Comparison of ENCODE assay signal across 9 cellular contexts in genomic region chr11:85699957-85700741, GRCh38. TPM values are rescaled to one million over a fixed set of nuclear protein-coding genes. Genes with fewer than 3 reads are reported as not detected.
DNase-seq lines count a peak whose midpoint lies in the region; ATAC-seq, FAIRE-seq and TF ChIP-seq lines count a peak whose summit lies in the region.
"Had no signal": no experiment of that assay in that cellular context is flagged by ENCODE, and none has a peak within 500 bp of the region (broad histone marks: within the 10 kb centered on the region; RNA-seq: fewer than 3 reads in every experiment).

No MANE protein-coding gene starts in this region.

- peak overlapping the region; percentile 33 to 82 (median 74) for H3K27ac Mint-ChIP-seq in naive thymus-derived CD4-positive, alpha-beta T cell

- intact Hi-C loops in naive thymus-derived CD4-positive, alpha-beta T cell (cut with micrococcal nuclease): loop anchor here (1.0 to 10.0 kb wide), 2 partner anchors 53 to 285 kb away; no protein-coding TSS in a partner anchor

- H3K4me1 Mint-ChIP-seq in naive thymus-derived CD4-positive, alpha-beta T cell: peaks cover 10 to 50% (median 23%) of the 10 kb centered on the region in 7 donors

- H3K4me3 Mint-ChIP-seq in naive thymus-derived CD4-positive, alpha-beta T cell: peak overlapping the region; percentile 3 to 55 (median 46)

- TF ChIP-seq POLR2A in H54 (IDR thresholded peaks at IDR 0.05; ENCODE audit: low read depth, low read length): no peak

- H3K36me3 ChIP-seq in naive thymus-derived CD4-positive, alpha-beta T cell (ENCODE audit: control insufficient read depth in 2 of 3, insufficient read depth in 3 of 3, low read length in 3 of 3): no peaks in the 10 kb centered on the region
- H3K36me3 ChIP-seq: ovary had no signal

- H3K9me3 ChIP-seq in naive thymus-derived CD4-positive, alpha-beta T cell (ENCODE audit: control insufficient read depth in 2 of 3, low read length in 3 of 3): no peaks in the 10 kb centered on the region
- H3K9me3 ChIP-seq: ovary had no signal

- H3K4me1 ChIP-seq in naive thymus-derived CD4-positive, alpha-beta T cell (ENCODE audit: control insufficient read depth in 2 of 2, insufficient read depth in 2 of 2, low read length in 2 of 2): peaks cover 13 to 20% of the 10 kb centered on the region in 2 donors

- no peak overlapping the region for H3K4me3 ChIP-seq in naive thymus-derived CD4-positive, alpha-beta T cell (ENCODE audit: low read length)
- H3K4me3 ChIP-seq: ovary had no signal

- H3K27me3 Mint-ChIP-seq in naive thymus-derived CD4-positive, alpha-beta T cell: peaks cover 0 to 3% (median 0%) of the 10 kb centered on the region in 5 donors

- peak; percentile 15 for FAIRE-seq in H54 (lab: Jason Lieb, UNC)

- POLR2A ChIA-PET in naive thymus-derived CD4-positive, alpha-beta T cell (lab: Charles Lee): interaction anchor here (0.6 to 2.6 kb wide), 6 partner anchors 9 to 182 kb away, joined by 3 to 12 read pairs (median 4); partner anchors contain the start of gene CCDC83

- H3K9me3 Mint-ChIP-seq in naive thymus-derived CD4-positive, alpha-beta T cell: peaks cover 0 to 3% (median 0%) of the 10 kb centered on the region in 11 donors

- no peaks in the 10 kb centered on the region for H3K27me3 ChIP-seq in naive thymus-derived CD4-positive, alpha-beta T cell (ENCODE audit: control insufficient read depth in 2 of 2, insufficient read depth in 2 of 2, low read length in 2 of 2)
- H3K27me3 ChIP-seq: ovary had no signal

- CTCF ChIA-PET in naive thymus-derived CD4-positive, alpha-beta T cell (lab: Charles Lee): interaction anchor here (0.6 to 1.5 kb wide), 8 partner anchors 12 to 163 kb away, joined by 3 to 6 read pairs (median 3); partner anchors contain the start of gene CCDC83

- peak; percentile 85 for ATAC-seq in GM19043 (IDR thresholded peaks at IDR 0.05; ENCODE audit: low read depth, unreplicated experiment)
- ATAC-seq in HG03558 (IDR thresholded peaks at IDR 0.05; ENCODE audit: extremely low read depth, unreplicated experiment): peak; percentile 91
- peak; percentile 68 for ATAC-seq in naive thymus-derived CD4-positive, alpha-beta T cell

- peaks cover 0 to 66% (median 19%) of the 10 kb centered on the region in 5 donors for H3K36me3 Mint-ChIP-seq in naive thymus-derived CD4-positive, alpha-beta T cell

- peak overlapping the region; percentile 14 for H3K27ac ChIP-seq in naive thymus-derived CD4-positive, alpha-beta T cell (ENCODE audit: low read depth, low read length)
- H3K27ac ChIP-seq: ovary had no signal

- DNase-seq in H54 (ENCODE audit: insufficient read length, low spot score) (no peak), NCI-H82 (lab: John Stamatoyannopoulos, UW) (no peak), NCI-H446 (lab: John Stamatoyannopoulos, UW) (no peak), mesenteric fat pad (ENCODE audit: low spot score) (no peak)
- peak in 4 of 9 donors; percentile 17 to 27 (median 25) for DNase-seq in naive thymus-derived CD4-positive, alpha-beta T cell
- DNase-seq: glutamatergic neuron, ovary had no signal

RNA-seq across cellular contexts. Expression of gene CCDC89, which starts 14.2 kb away (rescaled TPM):
- 1 to 10 TPM in 1 of 5 experiments, under 1 TPM in 1, not detected in 3; 0.73 to 1.2 TPM for total RNA-seq in naive thymus-derived CD4-positive, alpha-beta T cell
- not detected for polyA plus RNA-seq in naive thymus-derived CD4-positive, alpha-beta T cell
- 0.84 TPM for total RNA-seq in mesenteric fat pad

RNA-seq across cellular contexts. Expression of gene CREBZF, which starts 35.2 kb away (rescaled TPM):
- 100 to 1,000 TPM in 2 of 5 experiments, 10 to 100 TPM in 3; 56.9 to 114 (median 59.7) TPM for total RNA-seq in naive thymus-derived CD4-positive, alpha-beta T cell
- polyA plus RNA-seq in naive thymus-derived CD4-positive, alpha-beta T cell: 10 to 100 TPM; 13.0 to 16.8 TPM
- total RNA-seq in mesenteric fat pad: 25.1 TPM

RNA-seq across cellular contexts. Expression of gene TMEM126A, which starts 52.4 kb away (rescaled TPM):
- 10 to 100 TPM; 17.8 to 40.8 (median 18.9) TPM for total RNA-seq in naive thymus-derived CD4-positive, alpha-beta T cell
- 10 to 100 TPM; 63.0 to 68.0 TPM for polyA plus RNA-seq in naive thymus-derived CD4-positive, alpha-beta T cell
- total RNA-seq in mesenteric fat pad: 36.6 TPM
